In the genomic region with DNA sequence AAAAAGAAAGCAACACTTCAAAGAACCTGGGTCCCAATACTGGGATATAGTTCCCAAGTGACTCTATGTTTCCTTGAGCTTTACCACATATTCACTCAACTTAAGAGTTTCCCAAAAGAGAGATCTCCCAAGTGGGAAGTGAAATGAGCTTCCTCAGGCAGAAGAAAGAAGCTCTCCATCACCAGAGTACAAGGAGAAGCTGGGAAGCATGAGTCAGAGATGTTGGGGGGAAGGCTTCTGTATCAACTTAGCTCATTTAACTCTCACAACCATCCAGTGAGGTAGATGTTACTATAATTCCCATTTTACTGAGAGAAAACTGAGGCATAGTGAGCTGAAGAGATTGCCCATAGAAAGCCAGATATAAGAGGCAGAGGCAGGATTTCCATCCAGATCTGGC, we compare ENCODE assay signal across 18 cellular contexts. TPM values are rescaled to one million over a fixed set of nuclear protein-coding genes. Genes with fewer than 3 reads are reported as not detected.
A peak's percentile ranks its signal among the peaks of the same experiment; 100 is the strongest.
DNase-seq lines count a peak whose midpoint lies in the region; ATAC-seq and TF ChIP-seq lines count a peak whose summit lies in the region.
"Had no signal": no experiment of that assay in that cellular context is flagged by ENCODE, and none has a peak within 500 bp of the region (broad histone marks: within the 10 kb centered on the region; RNA-seq: fewer than 3 reads in every experiment).

No MANE protein-coding gene starts in this region.

- BruUV-seq in MCF 10A (replicated peaks; lab: Mats Ljungman, UMichigan) = no TSS peak

- ATAC-seq in naive thymus-derived CD4-positive, alpha-beta T cell = no peak
- ATAC-seq: GM12878, K562 had no signal

- intact Hi-C loops in MCF 10A (cut with micrococcal nuclease) (no loop called here), breast epithelium (cut with DNase I; ENCODE audit: low total_unique reads) (no loop called here)
- intact Hi-C loops in naive thymus-derived CD4-positive, alpha-beta T cell (cut with micrococcal nuclease) = no loop called here

- H3K9me3 Mint-ChIP-seq in MCF 10A (ENCODE audit: unreplicated experiment) = no peaks in the 10 kb centered on the region
- no peaks in the 10 kb centered on the region for H3K9me3 Mint-ChIP-seq in neural progenitor cell
- H3K9me3 Mint-ChIP-seq in naive thymus-derived CD4-positive, alpha-beta T cell = peaks cover 0 to 5% (median 0%) of the 10 kb centered on the region in 11 donors

- H3K36me3 Mint-ChIP-seq in MCF 10A (ENCODE audit: insufficient read depth, unreplicated experiment) = no peaks in the 10 kb centered on the region
- no peaks in the 10 kb centered on the region for H3K36me3 Mint-ChIP-seq in neural progenitor cell
- H3K36me3 Mint-ChIP-seq in naive thymus-derived CD4-positive, alpha-beta T cell = no peaks in the 10 kb centered on the region

- H3F3A ChIP-seq in neural progenitor cell (ENCODE audit: low read depth) = no peaks in the 10 kb centered on the region

- H2AFZ ChIP-seq in neural progenitor cell (replicated peaks) = no peak overlapping the region

- in situ Hi-C loops in brain microvascular endothelial cell (cut with HindIII; ENCODE audit: low pct_ligation_motif_present, low sequenced_read_pairs) = no loop called here

- POLR2A ChIA-PET in MCF 10A (lab: Yijun Ruan, JAX) = no interaction called here
- POLR2A ChIA-PET in naive thymus-derived CD4-positive, alpha-beta T cell (lab: Charles Lee) = no interaction called here

- no peak overlapping the region for H3K4me2 ChIP-seq in neural progenitor cell

- no peak for TF ChIP-seq POLR2A in breast epithelium (IDR thresholded peaks at IDR 0.05)

- H3K4me3 Mint-ChIP-seq in MCF 10A (ENCODE audit: unreplicated experiment) (no peak overlapping the region), neural progenitor cell (no peak overlapping the region)
- H3K4me3 Mint-ChIP-seq in naive thymus-derived CD4-positive, alpha-beta T cell = no peak overlapping the region

- peaks cover 17% of the 10 kb centered on the region for H3K4me1 Mint-ChIP-seq in MCF 10A (ENCODE audit: insufficient read depth, unreplicated experiment)
- H3K4me1 Mint-ChIP-seq in neural progenitor cell = no peaks in the 10 kb centered on the region
- no peaks in the 10 kb centered on the region for H3K4me1 Mint-ChIP-seq in naive thymus-derived CD4-positive, alpha-beta T cell

- no peak overlapping the region for H3K9ac ChIP-seq in neural progenitor cell

- DNase-seq in MCF 10A (ENCODE audit: unreplicated experiment) = peak; percentile 3
- DNase-seq in breast epithelium (ENCODE audit: low spot score in 2 of 2) = no peak
- DNase-seq in brain microvascular endothelial cell = peak; percentile 41
- DNase-seq in iris pigment epithelial cell (ENCODE audit: low read depth) = peak; percentile 44
- DNase-seq in neural progenitor cell (ENCODE audit: low spot score) = no peak
- no peak for DNase-seq in naive thymus-derived CD4-positive, alpha-beta T cell
- DNase-seq in stimulated activated CD4-positive, alpha-beta T cell treated with anti-CD3 and anti-CD28 coated beads, Interleukin-12 subunit alpha, Interleukin-12 subunit beta, amount 100 ng/mL, for 4 hours = no peak
- no peak for DNase-seq in GM03348 (ENCODE audit: low spot score)
- DNase-seq: COR-L47, MG63, NCI-H1092 treated with DMSO at 0.1 percent for 48 hours, NCI-H1694 treated with DMSO at 0.1 percent for 48 hours, NCI-H446, NCI-H748 treated with DMSO at 0.1 percent for 48 hours had no signal

- H3K79me2 ChIP-seq in neural progenitor cell (ENCODE audit: low read depth) = no peaks in the 10 kb centered on the region

- TF ChIP-seq CTCF in MCF 10A (IDR thresholded peaks at IDR 0.05; ENCODE audit: unreplicated experiment) (no peak), breast epithelium (IDR thresholded peaks at IDR 0.05) (no peak), brain microvascular endothelial cell (IDR thresholded peaks at IDR 0.05; ENCODE audit: low read depth, low read length, missing control alignments) (no peak), neural progenitor cell (IDR thresholded peaks at IDR 0.05) (no peak)

- no peak overlapping the region for H3K4me3 ChIP-seq in breast epithelium
- no peak overlapping the region for H3K4me3 ChIP-seq in brain microvascular endothelial cell (ENCODE audit: low read depth, low read length)
- no peak overlapping the region for H3K4me3 ChIP-seq in neural progenitor cell
- no peak overlapping the region for H3K4me3 ChIP-seq in naive thymus-derived CD4-positive, alpha-beta T cell (ENCODE audit: low read length)
- H3K4me3 ChIP-seq: GM12878, K562, MG63 had no signal

- H3K27me3 Mint-ChIP-seq in MCF 10A (ENCODE audit: insufficient read depth, unreplicated experiment) = no peaks in the 10 kb centered on the region
- no peaks in the 10 kb centered on the region for H3K27me3 Mint-ChIP-seq in neural progenitor cell (ENCODE audit: insufficient read depth, low read depth)
- no peaks in the 10 kb centered on the region for H3K27me3 Mint-ChIP-seq in naive thymus-derived CD4-positive, alpha-beta T cell

- H3K4me1 ChIP-seq in breast epithelium = no peaks in the 10 kb centered on the region
- no peaks in the 10 kb centered on the region for H3K4me1 ChIP-seq in neural progenitor cell
- no peaks in the 10 kb centered on the region for H3K4me1 ChIP-seq in naive thymus-derived CD4-positive, alpha-beta T cell (ENCODE audit: control insufficient read depth in 2 of 2, insufficient read depth in 2 of 2, low read length in 2 of 2)

- no peaks in the 10 kb centered on the region for H4K20me1 ChIP-seq in neural progenitor cell (ENCODE audit: low read depth)

- no peak overlapping the region for H3K27ac ChIP-seq in breast epithelium
- H3K27ac ChIP-seq in brain microvascular endothelial cell = no peak overlapping the region
- no peak overlapping the region for H3K27ac ChIP-seq in neural progenitor cell
- no peak overlapping the region for H3K27ac ChIP-seq in naive thymus-derived CD4-positive, alpha-beta T cell (ENCODE audit: low read depth, low read length)
- H3K27ac ChIP-seq: 22Rv1, C4-2B had no signal

- CTCF ChIA-PET in MCF 10A (lab: Yijun Ruan, JAX) = no interaction called here
- CTCF ChIA-PET in naive thymus-derived CD4-positive, alpha-beta T cell (lab: Charles Lee) = no interaction called here

- no peaks in the 10 kb centered on the region for H3K36me3 ChIP-seq in breast epithelium
- H3K36me3 ChIP-seq in brain microvascular endothelial cell (replicated peaks) = no peaks in the 10 kb centered on the region
- H3K36me3 ChIP-seq in neural progenitor cell = no peaks in the 10 kb centered on the region
- H3K36me3 ChIP-seq in naive thymus-derived CD4-positive, alpha-beta T cell (ENCODE audit: control insufficient read depth in 2 of 3, insufficient read depth in 3 of 3, low read length in 3 of 3) = no peaks in the 10 kb centered on the region
- H3K36me3 ChIP-seq: MG63 had no signal

- H3K9me3 ChIP-seq in breast epithelium (no peaks in the 10 kb centered on the region), neural progenitor cell (ENCODE audit: low read depth) (no peaks in the 10 kb centered on the region)
- no peaks in the 10 kb centered on the region for H3K9me3 ChIP-seq in naive thymus-derived CD4-positive, alpha-beta T cell (ENCODE audit: control insufficient read depth in 2 of 3, low read length in 3 of 3)
- H3K9me3 ChIP-seq: MG63 had no signal

- H3K27me3 ChIP-seq in breast epithelium = no peaks in the 10 kb centered on the region
- H3K27me3 ChIP-seq in brain microvascular endothelial cell (replicated peaks) = no peaks in the 10 kb centered on the region
- no peaks in the 10 kb centered on the region for H3K27me3 ChIP-seq in neural progenitor cell
- no peaks in the 10 kb centered on the region for H3K27me3 ChIP-seq in naive thymus-derived CD4-positive, alpha-beta T cell (ENCODE audit: control insufficient read depth in 2 of 2, insufficient read depth in 2 of 2, low read length in 2 of 2)
- H3K27me3 ChIP-seq: MG63 had no signal

- H3K27ac Mint-ChIP-seq in MCF 10A (ENCODE audit: low read depth, unreplicated experiment) = peak overlapping the region; percentile 71
- H3K27ac Mint-ChIP-seq in neural progenitor cell = no peak overlapping the region
- no peak overlapping the region for H3K27ac Mint-ChIP-seq in naive thymus-derived CD4-positive, alpha-beta T cell

RNA-seq across cellular contexts. Expression of a gene that starts 47.0 kb away (rescaled TPM):
- total RNA-seq in MCF 10A (2022) = not detected in 2 replicates
- total RNA-seq in breast epithelium = not detected
- not detected in 2 replicates for total RNA-seq in neural progenitor cell (ENCODE audit: low replicate concordance)
- not detected for total RNA-seq in naive thymus-derived CD4-positive, alpha-beta T cell
- polyA plus RNA-seq in naive thymus-derived CD4-positive, alpha-beta T cell = not detected
- total RNA-seq: GM12878, K562 had no signal
- polyA plus RNA-seq: K562 had no signal

Comparison
In these comparisons a context has a peak if more than half of its experiments do, and no peak if none do; other contexts are left out.
1. DNase-seq: peak in MCF 10A (single experiment), brain microvascular endothelial cell (single experiment) and iris pigment epithelial cell (single experiment); none in breast epithelium (0 of 2), neural progenitor cell (single experiment), naive thymus-derived CD4-positive, alpha-beta T cell (0 of 9), stimulated activated CD4-positive, alpha-beta T cell treated with anti-CD3 and anti-CD28 coated beads, Interleukin-12 subunit alpha, Interleukin-12 subunit beta, amount 100 ng/mL, for 4 hours (single experiment) and GM03348 (single experiment).